Comparison of ENCODE assay signal across 1 cellular context in the genomic region with DNA sequence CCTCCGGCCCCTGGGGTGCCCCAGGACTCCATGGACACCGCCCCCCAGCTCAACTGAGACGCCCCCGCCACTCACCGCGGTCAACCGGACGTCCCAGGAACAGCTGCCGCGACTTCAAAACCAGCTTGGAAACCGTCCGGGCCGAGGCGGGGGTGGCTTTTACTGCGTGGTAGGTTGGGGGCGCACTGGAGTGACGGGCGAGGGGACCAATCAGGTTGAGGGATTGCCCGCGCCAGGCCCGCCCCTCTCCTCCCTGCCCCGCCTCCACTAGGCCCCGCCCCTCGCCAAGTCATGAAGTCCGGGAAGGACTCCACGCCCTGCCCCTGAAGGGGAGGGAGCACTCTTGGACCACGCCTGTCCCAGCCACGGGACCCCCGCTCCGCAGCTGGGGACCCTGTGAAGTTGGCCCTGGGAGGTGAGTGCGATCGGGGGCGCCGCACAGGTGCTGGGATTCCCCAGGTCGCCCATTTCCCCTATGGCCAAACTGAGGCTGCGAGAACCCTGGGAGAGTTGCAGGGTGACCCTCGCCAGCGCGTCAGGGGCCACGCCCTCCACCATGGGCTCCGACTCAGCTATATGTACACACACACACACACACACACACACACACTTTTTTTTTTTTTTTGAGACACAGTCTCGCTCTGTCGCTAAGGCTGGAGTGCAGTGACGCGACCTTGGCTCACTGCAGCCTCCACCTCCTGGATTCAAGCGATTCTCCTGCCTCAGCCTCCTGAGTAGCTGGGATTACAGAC.
TF ChIP-seq lines count a peak whose summit lies in the region.

A gene with protein sequence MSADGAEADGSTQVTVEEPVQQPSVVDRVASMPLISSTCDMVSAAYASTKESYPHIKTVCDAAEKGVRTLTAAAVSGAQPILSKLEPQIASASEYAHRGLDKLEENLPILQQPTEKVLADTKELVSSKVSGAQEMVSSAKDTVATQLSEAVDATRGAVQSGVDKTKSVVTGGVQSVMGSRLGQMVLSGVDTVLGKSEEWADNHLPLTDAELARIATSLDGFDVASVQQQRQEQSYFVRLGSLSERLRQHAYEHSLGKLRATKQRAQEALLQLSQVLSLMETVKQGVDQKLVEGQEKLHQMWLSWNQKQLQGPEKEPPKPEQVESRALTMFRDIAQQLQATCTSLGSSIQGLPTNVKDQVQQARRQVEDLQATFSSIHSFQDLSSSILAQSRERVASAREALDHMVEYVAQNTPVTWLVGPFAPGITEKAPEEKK (minus strand): TSS at position 134 of the 752 bp plus-strand sequence. CDS start 6,273 bp downstream, outside the sequence.

TF ChIP-seq in IMR-90, 13 proteins besides CTCF, POLR2A, EP300 and RAD21:
- TF ChIP-seq FOS (IDR thresholded peaks at IDR 0.05; ENCODE audit: low read depth, low read length) (peak; percentile 32; the same call in 1 of the 2 replicates), CHD1 (IDR thresholded peaks at IDR 0.05; ENCODE audit: low read depth, low read length) (no peak), NFE2L2 (IDR thresholded peaks at IDR 0.05; ENCODE audit: low read depth, low read length) (no peak), MXI1 (IDR thresholded peaks at IDR 0.05; ENCODE audit: borderline replicate concordance, low read depth, low read length) (no peak), RFX5 (IDR thresholded peaks at IDR 0.05; ENCODE audit: low read depth, low read length) (no peak), SMC3 (IDR thresholded peaks at IDR 0.05; ENCODE audit: low read depth, low read length) (no peak), MAFK (IDR thresholded peaks at IDR 0.05; ENCODE audit: low read depth, low read length) (no peak), BHLHE40 (IDR thresholded peaks at IDR 0.05; ENCODE audit: low read depth, low read length) (no peak), RCOR1 (IDR thresholded peaks at IDR 0.05; ENCODE audit: insufficient replicate concordance, low read length) (peak; percentile 85), CEBPB (IDR thresholded peaks at IDR 0.05; ENCODE audit: low read depth, low read length) (no peak), MAZ (IDR thresholded peaks at IDR 0.05; ENCODE audit: borderline replicate concordance, low read depth, low read length) (peak; percentile 80; the same call in 1 of the 2 replicates)
- TF ChIP-seq, protein P1, sequence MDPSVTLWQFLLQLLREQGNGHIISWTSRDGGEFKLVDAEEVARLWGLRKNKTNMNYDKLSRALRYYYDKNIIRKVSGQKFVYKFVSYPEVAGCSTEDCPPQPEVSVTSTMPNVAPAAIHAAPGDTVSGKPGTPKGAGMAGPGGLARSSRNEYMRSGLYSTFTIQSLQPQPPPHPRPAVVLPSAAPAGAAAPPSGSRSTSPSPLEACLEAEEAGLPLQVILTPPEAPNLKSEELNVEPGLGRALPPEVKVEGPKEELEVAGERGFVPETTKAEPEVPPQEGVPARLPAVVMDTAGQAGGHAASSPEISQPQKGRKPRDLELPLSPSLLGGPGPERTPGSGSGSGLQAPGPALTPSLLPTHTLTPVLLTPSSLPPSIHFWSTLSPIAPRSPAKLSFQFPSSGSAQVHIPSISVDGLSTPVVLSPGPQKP (IDR thresholded peaks at IDR 0.05; ENCODE audit: borderline replicate concordance, low read depth, low read length) = no peak
- TF ChIP-seq, protein P2, sequence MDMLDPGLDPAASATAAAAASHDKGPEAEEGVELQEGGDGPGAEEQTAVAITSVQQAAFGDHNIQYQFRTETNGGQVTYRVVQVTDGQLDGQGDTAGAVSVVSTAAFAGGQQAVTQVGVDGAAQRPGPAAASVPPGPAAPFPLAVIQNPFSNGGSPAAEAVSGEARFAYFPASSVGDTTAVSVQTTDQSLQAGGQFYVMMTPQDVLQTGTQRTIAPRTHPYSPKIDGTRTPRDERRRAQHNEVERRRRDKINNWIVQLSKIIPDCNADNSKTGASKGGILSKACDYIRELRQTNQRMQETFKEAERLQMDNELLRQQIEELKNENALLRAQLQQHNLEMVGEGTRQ (IDR thresholded peaks at IDR 0.05; ENCODE audit: low read depth, low read length) = no peak
